In the genomic region with DNA sequence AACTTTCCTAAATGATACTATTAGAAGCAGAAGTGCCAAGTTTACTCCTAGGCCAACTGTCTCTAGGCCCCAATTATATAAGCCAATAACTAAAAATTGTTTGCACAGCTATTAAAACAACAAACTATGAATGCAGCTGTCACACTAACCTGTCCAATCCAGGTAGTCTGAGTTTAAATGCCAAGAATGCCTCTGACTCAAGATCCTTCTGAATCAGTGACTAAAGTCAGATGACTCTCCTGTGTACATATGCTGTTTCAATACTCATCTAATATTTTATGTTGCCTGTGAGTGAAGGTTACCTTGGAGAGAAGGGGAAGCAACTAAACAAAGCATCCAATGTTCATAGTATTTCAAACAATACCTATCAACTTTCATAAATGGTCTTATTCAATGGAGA, we compare ENCODE assay signal across 24 cellular contexts.
"Had no signal": no experiment of that assay in that cellular context is flagged by ENCODE, and none has a peak within 500 bp of the region (broad histone marks: within the 10 kb centered on the region; RNA-seq: fewer than 3 reads in every experiment).

No MANE protein-coding gene starts in this region.

- DNase-seq: activated gamma-delta T cell treated with Interleukin-2 at 50 U/mL for 16 hours; activated T-cell treated with anti-CD3 and anti-CD28 coated beads, Interleukin-2, amount 50 U/mL, for 1 hour; anterior cingulate cortex; body of pancreas; caudate nucleus; dorsolateral prefrontal cortex; effector memory CD8-positive, alpha-beta T cell; heart right ventricle; islet precursor cell; naive thymus-derived CD4-positive, alpha-beta T cell; occipital lobe; posterior cingulate gyrus; sigmoid colon; stimulated activated CD4-positive, alpha-beta T cell treated with anti-CD3 and anti-CD28 coated beads, Interleukin-15, amount 100 ng/mL, for 24 hours; stimulated activated naive B cell treated with anti-CD40 and anti-IgM and Interleukin-4, amounts not matched to agents 10 μg/mL and 1 μg/mL and 100 μg/mL, for 72 hours; T-helper 9 cell; transverse colon had no signal

- H3K4me1 ChIP-seq: body of pancreas, heart right ventricle, sigmoid colon, transverse colon, vagina had no signal

- H3K27ac Mint-ChIP-seq: activated naive CD4-positive, alpha-beta T cell treated with anti-CD3 and anti-CD28 coated beads, Interleukin-2, amount 50 U/mL, for 24 hours; effector memory CD8-positive, alpha-beta T cell; naive thymus-derived CD4-positive, alpha-beta T cell; stimulated activated naive B cell treated with anti-CD40 and anti-IgM and Interleukin-4, amounts not matched to agents 10 μg/mL and 1 μg/mL and 100 μg/mL, for 72 hours; WTC11 had no signal

- H3K36me3 ChIP-seq: heart right ventricle, sigmoid colon, transverse colon, vagina had no signal

- H3K36me3 Mint-ChIP-seq: activated naive CD4-positive, alpha-beta T cell treated with anti-CD3 and anti-CD28 coated beads, Interleukin-2, amount 50 U/mL, for 24 hours; naive thymus-derived CD4-positive, alpha-beta T cell; stimulated activated naive B cell treated with anti-CD40 and anti-IgM and Interleukin-4, amounts not matched to agents 10 μg/mL and 1 μg/mL and 100 μg/mL, for 72 hours; WTC11 had no signal

- H3K9me3 Mint-ChIP-seq: activated naive CD4-positive, alpha-beta T cell treated with anti-CD3 and anti-CD28 coated beads, Interleukin-2, amount 50 U/mL, for 24 hours; effector memory CD8-positive, alpha-beta T cell; naive thymus-derived CD4-positive, alpha-beta T cell; neural crest cell; stimulated activated naive B cell treated with anti-CD40 and anti-IgM and Interleukin-4, amounts not matched to agents 10 μg/mL and 1 μg/mL and 100 μg/mL, for 72 hours; WTC11 had no signal

- H3K4me1 Mint-ChIP-seq: activated naive CD4-positive, alpha-beta T cell treated with anti-CD3 and anti-CD28 coated beads, Interleukin-2, amount 50 U/mL, for 24 hours; naive thymus-derived CD4-positive, alpha-beta T cell; stimulated activated naive B cell treated with anti-CD40 and anti-IgM and Interleukin-4, amounts not matched to agents 10 μg/mL and 1 μg/mL and 100 μg/mL, for 72 hours; WTC11 had no signal

- H3K27ac ChIP-seq: body of pancreas, dorsolateral prefrontal cortex, heart right ventricle, sigmoid colon, transverse colon, vagina had no signal

- ATAC-seq: body of pancreas; effector memory CD8-positive, alpha-beta T cell; heart right ventricle; left lobe of liver; naive thymus-derived CD4-positive, alpha-beta T cell; stimulated activated naive B cell treated with anti-CD40 and anti-IgM and Interleukin-4, amounts not matched to agents 10 μg/mL and 1 μg/mL and 100 μg/mL, for 72 hours; WTC11 had no signal

- H3K4me3 ChIP-seq: body of pancreas, dorsolateral prefrontal cortex, heart right ventricle, lung, sigmoid colon, smooth muscle cell, transverse colon, vagina had no signal

- H3K27me3 ChIP-seq: body of pancreas, dorsolateral prefrontal cortex, heart right ventricle, sigmoid colon, transverse colon, vagina had no signal

- H3K27me3 Mint-ChIP-seq: activated naive CD4-positive, alpha-beta T cell treated with anti-CD3 and anti-CD28 coated beads, Interleukin-2, amount 50 U/mL, for 24 hours; effector memory CD8-positive, alpha-beta T cell; stimulated activated naive B cell treated with anti-CD40 and anti-IgM and Interleukin-4, amounts not matched to agents 10 μg/mL and 1 μg/mL and 100 μg/mL, for 72 hours had no signal

- H3K9me3 ChIP-seq: body of pancreas, heart right ventricle, sigmoid colon, transverse colon, vagina had no signal

- H3K4me3 Mint-ChIP-seq: activated naive CD4-positive, alpha-beta T cell treated with anti-CD3 and anti-CD28 coated beads, Interleukin-2, amount 50 U/mL, for 24 hours; effector memory CD8-positive, alpha-beta T cell; naive thymus-derived CD4-positive, alpha-beta T cell; neural crest cell; stimulated activated naive B cell treated with anti-CD40 and anti-IgM and Interleukin-4, amounts not matched to agents 10 μg/mL and 1 μg/mL and 100 μg/mL, for 72 hours; WTC11 had no signal
